In the genomic region with DNA sequence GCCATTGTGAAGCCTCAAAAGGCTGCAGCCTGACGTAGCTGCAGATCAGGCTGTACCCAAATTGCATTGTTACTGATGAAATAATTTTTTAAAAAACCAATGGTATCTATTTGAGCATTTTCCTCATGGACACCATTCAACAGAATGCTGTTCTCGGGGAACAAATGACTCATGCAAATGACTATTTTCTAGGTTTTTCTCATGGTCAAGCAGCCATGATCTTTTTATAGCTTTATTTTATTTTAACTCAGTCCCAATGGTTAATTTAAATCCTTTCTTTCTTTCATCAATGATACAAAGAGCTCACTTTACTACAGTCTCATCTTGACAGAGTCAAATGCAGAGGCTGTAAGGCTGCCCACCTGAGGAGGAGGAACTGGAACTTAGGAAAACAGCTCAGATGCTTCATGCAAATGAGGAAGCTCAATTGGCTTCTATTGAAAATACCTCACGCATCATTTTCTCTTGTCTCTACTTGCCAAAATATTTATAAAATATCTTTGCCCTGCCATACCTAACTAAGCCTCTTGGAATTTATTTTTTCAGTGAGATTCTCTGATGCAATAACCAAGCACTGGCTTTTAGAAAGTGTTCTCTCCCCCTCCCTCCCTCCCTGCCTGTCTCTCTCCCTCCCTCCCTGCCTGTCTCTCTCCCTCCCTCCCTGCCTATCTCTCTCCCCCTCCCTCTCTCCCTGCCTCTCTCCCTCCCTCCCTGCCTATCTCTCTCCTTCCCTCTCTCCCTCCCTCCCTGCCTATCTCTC, we compare ENCODE assay signal across 9 cellular contexts.
DNase-seq lines count a peak whose midpoint lies in the region; ATAC-seq and TF ChIP-seq lines count a peak whose summit lies in the region.
"Had no signal": no experiment of that assay in that cellular context is flagged by ENCODE, and none has a peak within 500 bp of the region (broad histone marks: within the 10 kb centered on the region; RNA-seq: fewer than 3 reads in every experiment).

No MANE protein-coding gene starts in this region.

- H3K27ac Mint-ChIP-seq in MCF 10A (ENCODE audit: low read depth, unreplicated experiment) = peak overlapping the region; percentile 85
- no peak overlapping the region for H3K27ac Mint-ChIP-seq in activated T-helper 1 cell treated with anti-CD3 and anti-CD28 coated beads, Interleukin-12 subunit alpha, Interleukin-12 subunit beta, Interleukin-2, Interleukin-4 antibody, amounts not matched to agents 30 ng/mL and 10 ng/mL and 1 ng/mL, durations not matched to agents 14 hours and 24 hours and 36 hours
- H3K27ac Mint-ChIP-seq in naive thymus-derived CD8-positive, alpha-beta T cell = no peak overlapping the region

- H3K4me1 Mint-ChIP-seq in MCF 10A (ENCODE audit: insufficient read depth, unreplicated experiment) = peaks cover 32% of the 10 kb centered on the region
- no peaks in the 10 kb centered on the region for H3K4me1 Mint-ChIP-seq in activated T-helper 1 cell treated with anti-CD3 and anti-CD28 coated beads, Interleukin-12 subunit alpha, Interleukin-12 subunit beta, Interleukin-2, Interleukin-4 antibody, amounts not matched to agents 30 ng/mL and 10 ng/mL and 1 ng/mL, durations not matched to agents 14 hours and 24 hours and 36 hours (ENCODE audit: low read depth)
- peaks cover 0 to 7% (median 0%) of the 10 kb centered on the region in 4 donors for H3K4me1 Mint-ChIP-seq in naive thymus-derived CD8-positive, alpha-beta T cell
- H3K4me1 Mint-ChIP-seq: naive B cell had no signal

- H3K27me3 ChIP-seq in prostate gland (replicated peaks; ENCODE audit: insufficient read depth) (no peaks in the 10 kb centered on the region), suprapubic skin (no peaks in the 10 kb centered on the region)

- intact Hi-C loops in MCF 10A (cut with micrococcal nuclease) (loop anchor here (1.0 to 10.0 kb wide), 2 partner anchors 21 to 86 kb away; no protein-coding TSS in a partner anchor), prostate gland (cut with DNase I) (loop anchor here (5.0 kb wide), 1 partner anchor 296 kb away; no protein-coding TSS in a partner anchor)
- intact Hi-C loops in activated T-helper 1 cell treated with anti-CD3 and anti-CD28 coated beads, Interleukin-12 subunit alpha, Interleukin-12 subunit beta, Interleukin-2, Interleukin-4 antibody, amounts not matched to agents 30 ng/mL and 10 ng/mL and 1 ng/mL, durations not matched to agents 14 hours and 24 hours and 36 hours (cut with micrococcal nuclease) = no loop called here

- DNase-seq in MCF 10A (ENCODE audit: unreplicated experiment) (peak; percentile 67), prostate gland (ENCODE audit: low spot score) (no peak), activated gamma-delta T cell (lab: John Stamatoyannopoulos, UW) (no peak), suprapubic skin (ENCODE audit: low spot score in 2 of 2) (no peak)
- no peak for DNase-seq in activated T-helper 1 cell treated with anti-CD3 and anti-CD28 coated beads, Interleukin-12 subunit alpha, Interleukin-12 subunit beta, Interleukin-2, Interleukin-4 antibody, amounts not matched to agents 30 ng/mL and 10 ng/mL and 1 ng/mL, durations not matched to agents 14 hours and 24 hours and 36 hours (ENCODE audit: low spot score)
- no peak for DNase-seq in naive thymus-derived CD8-positive, alpha-beta T cell
- DNase-seq: naive B cell had no signal

- POLR2A ChIA-PET in MCF 10A (lab: Yijun Ruan, JAX) = interaction anchor here (0.5 to 2.2 kb wide), 16 partner anchors 8 to 305 kb away, joined by 3 to 24 read pairs (median 6); partner anchors contain the start of genes SORBS2 and UFSP2
- POLR2A ChIA-PET in naive thymus-derived CD8-positive, alpha-beta T cell (lab: Charles Lee) = no interaction called here

- TF ChIP-seq CTCF in MCF 10A (IDR thresholded peaks at IDR 0.05; ENCODE audit: unreplicated experiment) (peak; percentile 19), prostate gland (IDR thresholded peaks at IDR 0.05) (no peak), suprapubic skin (IDR thresholded peaks at IDR 0.05) (no peak)

- no peaks in the 10 kb centered on the region for H3K9me3 Mint-ChIP-seq in MCF 10A (ENCODE audit: unreplicated experiment)
- H3K9me3 Mint-ChIP-seq in activated T-helper 1 cell treated with anti-CD3 and anti-CD28 coated beads, Interleukin-12 subunit alpha, Interleukin-12 subunit beta, Interleukin-2, Interleukin-4 antibody, amounts not matched to agents 30 ng/mL and 10 ng/mL and 1 ng/mL, durations not matched to agents 14 hours and 24 hours and 36 hours = no peaks in the 10 kb centered on the region
- H3K9me3 Mint-ChIP-seq in naive thymus-derived CD8-positive, alpha-beta T cell = peaks cover 0 to 2% (median 0%) of the 10 kb centered on the region in 9 donors

- TF ChIP-seq POLR2A in prostate gland (IDR thresholded peaks at IDR 0.05) (no peak), suprapubic skin (IDR thresholded peaks at IDR 0.05) (no peak)

- H3K36me3 Mint-ChIP-seq in MCF 10A (ENCODE audit: insufficient read depth, unreplicated experiment) = no peaks in the 10 kb centered on the region
- H3K36me3 Mint-ChIP-seq in activated T-helper 1 cell treated with anti-CD3 and anti-CD28 coated beads, Interleukin-12 subunit alpha, Interleukin-12 subunit beta, Interleukin-2, Interleukin-4 antibody, amounts not matched to agents 30 ng/mL and 10 ng/mL and 1 ng/mL, durations not matched to agents 14 hours and 24 hours and 36 hours (ENCODE audit: low read depth) = no peaks in the 10 kb centered on the region
- H3K36me3 Mint-ChIP-seq in naive thymus-derived CD8-positive, alpha-beta T cell = peaks cover 0 to 7% (median 0%) of the 10 kb centered on the region in 3 donors
- H3K36me3 Mint-ChIP-seq: naive B cell had no signal

- peak overlapping the region; percentile 35 for H3K4me3 Mint-ChIP-seq in MCF 10A (ENCODE audit: unreplicated experiment)
- H3K4me3 Mint-ChIP-seq in activated T-helper 1 cell treated with anti-CD3 and anti-CD28 coated beads, Interleukin-12 subunit alpha, Interleukin-12 subunit beta, Interleukin-2, Interleukin-4 antibody, amounts not matched to agents 30 ng/mL and 10 ng/mL and 1 ng/mL, durations not matched to agents 14 hours and 24 hours and 36 hours = no peak overlapping the region
- H3K4me3 Mint-ChIP-seq in naive thymus-derived CD8-positive, alpha-beta T cell = no peak overlapping the region
- H3K4me3 Mint-ChIP-seq: naive B cell had no signal

- ATAC-seq in GM19023 (IDR thresholded peaks at IDR 0.05; ENCODE audit: unreplicated experiment) (peak; percentile 51), HG02973 (IDR thresholded peaks at IDR 0.05; ENCODE audit: unreplicated experiment) (peak; percentile 54)
- ATAC-seq in naive thymus-derived CD8-positive, alpha-beta T cell = no peak

- H3K4me3 ChIP-seq in prostate gland (no peak overlapping the region), suprapubic skin (no peak overlapping the region)

- WGBS in prostate gland = 46% methylated on average over 3 of the region's 3 CpGs
- 51% methylated on average over 3 of the region's 3 CpGs for WGBS in suprapubic skin

- H3K27ac ChIP-seq in prostate gland (peak overlapping the region; percentile 46 to 49), suprapubic skin (no peak overlapping the region)

- H3K27me3 Mint-ChIP-seq in MCF 10A (ENCODE audit: insufficient read depth, unreplicated experiment) = no peaks in the 10 kb centered on the region
- peaks cover 7% of the 10 kb centered on the region for H3K27me3 Mint-ChIP-seq in activated T-helper 1 cell treated with anti-CD3 and anti-CD28 coated beads, Interleukin-12 subunit alpha, Interleukin-12 subunit beta, Interleukin-2, Interleukin-4 antibody, amounts not matched to agents 30 ng/mL and 10 ng/mL and 1 ng/mL, durations not matched to agents 14 hours and 24 hours and 36 hours (ENCODE audit: insufficient read depth)
- peaks cover 15 to 58% (median 27%) of the 10 kb centered on the region in 5 donors for H3K27me3 Mint-ChIP-seq in naive thymus-derived CD8-positive, alpha-beta T cell

- TF ChIP-seq EP300 in suprapubic skin (IDR thresholded peaks at IDR 0.05) = no peak

- H3K36me3 ChIP-seq in prostate gland (no peaks in the 10 kb centered on the region), suprapubic skin (no peaks in the 10 kb centered on the region)

- H3K4me1 ChIP-seq in prostate gland (replicated peaks) = peaks cover 2% of the 10 kb centered on the region
- peaks cover 28% of the 10 kb centered on the region for H3K4me1 ChIP-seq in suprapubic skin

- CTCF ChIA-PET in MCF 10A (lab: Yijun Ruan, JAX) = interaction anchor here (0.6 to 1.7 kb wide), 12 partner anchors 9 to 535 kb away, joined by 3 to 6 read pairs (median 3); no protein-coding TSS in a partner anchor

- H3K9me3 ChIP-seq in prostate gland (no peaks in the 10 kb centered on the region), suprapubic skin (no peaks in the 10 kb centered on the region)

- no TSS peak for BruUV-seq in MCF 10A (replicated peaks; lab: Mats Ljungman, UMichigan)

Comparison
In these comparisons a context has a peak if more than half of its experiments do, and no peak if none do; other contexts are left out.
1. ATAC-seq: peak in GM19023 (single experiment) and HG02973 (single experiment); none in naive thymus-derived CD8-positive, alpha-beta T cell (0 of 2).